ENCODE assay signal across 1 cellular context in genomic region chr11:78840190-78840589, GRCh38.
TF ChIP-seq lines count a peak whose summit lies in the region.

No MANE protein-coding gene starts in this region.

TF ChIP-seq in GM23338, 12 proteins besides CTCF, POLR2A, EP300 and RAD21 (continued from another document):
- no peak for TF ChIP-seq ZNF462 (CRISPR knock-in tag; IDR thresholded peaks at IDR 0.05)
- TF ChIP-seq, protein P1, sequence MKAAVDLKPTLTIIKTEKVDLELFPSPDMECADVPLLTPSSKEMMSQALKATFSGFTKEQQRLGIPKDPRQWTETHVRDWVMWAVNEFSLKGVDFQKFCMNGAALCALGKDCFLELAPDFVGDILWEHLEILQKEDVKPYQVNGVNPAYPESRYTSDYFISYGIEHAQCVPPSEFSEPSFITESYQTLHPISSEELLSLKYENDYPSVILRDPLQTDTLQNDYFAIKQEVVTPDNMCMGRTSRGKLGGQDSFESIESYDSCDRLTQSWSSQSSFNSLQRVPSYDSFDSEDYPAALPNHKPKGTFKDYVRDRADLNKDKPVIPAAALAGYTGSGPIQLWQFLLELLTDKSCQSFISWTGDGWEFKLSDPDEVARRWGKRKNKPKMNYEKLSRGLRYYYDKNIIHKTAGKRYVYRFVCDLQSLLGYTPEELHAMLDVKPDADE (IDR thresholded peaks at IDR 0.05) = no peak
- TF ChIP-seq EZH2phosphoT487 (IDR thresholded peaks at IDR 0.05; ENCODE audit: unreplicated experiment) = no peak
- no peak for TF ChIP-seq STAT1 (IDR thresholded peaks at IDR 0.05; ENCODE audit: unreplicated experiment)
